24 cellular contexts compared by ENCODE assay signal in the genomic region with DNA sequence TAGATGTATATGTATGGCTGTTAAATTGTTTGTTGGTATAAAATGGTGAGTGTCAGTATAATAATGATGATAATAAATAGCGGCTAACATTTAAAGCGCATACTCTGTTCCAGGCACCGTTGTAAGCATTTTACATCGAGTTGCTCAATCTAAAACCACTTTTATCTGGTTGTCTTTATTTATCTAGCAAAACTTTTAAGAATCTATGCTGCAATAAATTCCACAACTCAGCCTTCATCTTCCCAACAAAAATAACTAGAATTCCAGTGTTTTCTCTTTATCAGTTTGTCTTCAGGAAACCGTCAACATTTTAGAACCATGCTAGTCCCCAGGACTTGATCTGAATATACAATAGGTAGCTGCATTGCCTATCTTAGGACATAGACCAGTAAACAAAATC.
"Had no signal": no experiment of that assay in that cellular context is flagged by ENCODE, and none has a peak within 500 bp of the region (broad histone marks: within the 10 kb centered on the region; RNA-seq: fewer than 3 reads in every experiment).

No MANE protein-coding gene starts in this region.

- H3K27me3 Mint-ChIP-seq: memory B cell, naive B cell had no signal

- DNase-seq: effector memory CD4-positive, alpha-beta T cell; foreskin fibroblast; glutamatergic neuron; left cardiac atrium; left ventricle myocardium inferior; lower lobe of right lung; naive B cell; occipital lobe; psoas muscle; retina; stimulated activated CD4-positive, alpha-beta T cell treated with anti-CD3 and anti-CD28 coated beads, Interleukin-12 subunit alpha, Interleukin-12 subunit beta, amount 100 ng/mL, for 4 hours; stimulated activated naive CD4-positive, alpha-beta T cell; stomach; substantia nigra; transverse colon had no signal

- H3K27me3 ChIP-seq: gastroesophageal sphincter, stomach, transverse colon had no signal

- H3K4me1 Mint-ChIP-seq: memory B cell, naive B cell, nephron had no signal

- FAIRE-seq: endometrium, keratinocyte had no signal

- H3K4me3 ChIP-seq: gastroesophageal sphincter, left ventricle myocardium inferior, lower lobe of right lung, psoas muscle, skin epidermis, stomach, thoracic aorta, transverse colon had no signal

- H3K4me3 Mint-ChIP-seq: memory B cell, naive B cell, nephron had no signal

- H3K4me1 ChIP-seq: gastroesophageal sphincter, lower lobe of right lung, psoas muscle, stomach had no signal

- ATAC-seq: esophagus mucosa, gastroesophageal sphincter, left cardiac atrium, lower lobe of right lung, psoas muscle, sciatic nerve had no signal

- H3K27ac Mint-ChIP-seq: memory B cell, naive B cell, nephron had no signal

- H3K27ac ChIP-seq: gastroesophageal sphincter, lower lobe of right lung, psoas muscle, skin epidermis, stomach, thoracic aorta had no signal

- H3K9me3 Mint-ChIP-seq: memory B cell, naive B cell, nephron had no signal

- H3K36me3 ChIP-seq: left ventricle myocardium inferior, thoracic aorta, transverse colon had no signal

- H3K9me3 ChIP-seq: gastroesophageal sphincter, left ventricle myocardium inferior, lower lobe of right lung, psoas muscle, stomach, thoracic aorta, transverse colon had no signal
